In the genomic region with DNA sequence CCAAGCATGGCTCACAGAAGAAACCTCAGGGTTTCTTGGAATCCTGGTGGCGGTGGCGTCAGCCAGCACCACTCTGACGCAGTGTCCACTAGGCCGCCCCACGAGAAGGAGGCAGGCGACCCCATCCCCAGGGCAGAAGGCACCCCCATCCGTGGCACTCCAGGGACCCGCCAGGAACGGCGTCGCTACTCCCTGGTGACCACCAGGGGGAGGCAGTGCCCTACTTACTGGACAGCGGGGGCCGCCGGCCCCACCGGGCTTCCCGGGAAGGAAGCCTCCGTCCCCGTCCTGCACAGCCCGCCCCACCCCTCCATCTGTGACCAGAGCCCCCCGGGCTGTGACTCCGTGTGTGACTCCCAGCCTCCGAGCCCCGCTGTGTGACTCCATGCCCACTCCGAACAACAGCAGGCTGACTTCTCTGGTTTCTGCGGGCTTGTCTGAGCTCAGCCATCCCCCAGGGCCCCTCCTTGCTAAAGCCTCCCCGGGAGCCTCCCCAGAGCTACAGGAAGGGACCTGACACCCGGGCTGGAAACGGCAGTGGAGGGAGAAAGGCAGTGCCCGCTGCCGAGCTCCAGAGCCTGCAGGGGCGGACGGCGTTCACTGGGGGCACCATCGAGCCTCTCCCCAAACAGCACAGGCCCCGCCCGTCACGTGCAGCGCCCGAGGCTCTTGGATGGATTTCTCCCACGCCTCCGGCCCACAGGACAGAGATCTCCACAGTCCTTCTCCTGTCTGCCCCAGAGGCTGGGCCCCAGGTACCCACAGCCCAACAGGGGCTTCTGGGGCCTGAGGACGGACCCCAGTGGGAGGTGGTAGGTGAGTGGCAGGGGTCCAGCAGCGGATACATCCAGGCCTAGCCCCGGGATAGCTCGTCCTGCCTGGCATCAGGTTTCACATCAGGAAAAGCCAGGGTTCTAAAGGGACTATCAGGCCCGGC, we compare ENCODE assay signal across 8 cellular contexts. TPM values are rescaled to one million over a fixed set of nuclear protein-coding genes. Genes with fewer than 3 reads are reported as not detected.
DNase-seq lines count a peak whose midpoint lies in the region; ATAC-seq and TF ChIP-seq lines count a peak whose summit lies in the region.

No MANE protein-coding gene starts in this region.

- H4K20me1 ChIP-seq in Karpas-422 (ENCODE audit: insufficient read depth, low read depth, low read length): no peaks in the 10 kb centered on the region

- peak overlapping the region; percentile 100 for H2AFZ ChIP-seq in Karpas-422 (ENCODE audit: low read length)

- H3K4me3 ChIP-seq in AG09309 (ENCODE audit: control insufficient read depth, low read depth, low read length) (peak overlapping the region; percentile 58), Karpas-422 (ENCODE audit: low read length) (peak overlapping the region; percentile 87), Peyer's patch (peak overlapping the region; percentile 53 to 86 (median 68)), esophagus squamous epithelium (peak overlapping the region; percentile 44 to 82 (median 60)), muscle layer of duodenum (ENCODE audit: low read depth in 1 of 2, low read length in 2 of 2) (peak overlapping the region; percentile 57 to 69)

- TF ChIP-seq CTCF in AG09309 (IDR thresholded peaks at IDR 0.05; ENCODE audit: control insufficient read depth, insufficient read depth, low read depth, low read length, missing control alignments): peak; percentile 93
- peak; percentile 65 to 88 (median 86) for TF ChIP-seq CTCF in Peyer's patch (IDR thresholded peaks at IDR 0.05)
- peak; percentile 79 to 90 (median 86) for TF ChIP-seq CTCF in esophagus squamous epithelium (IDR thresholded peaks at IDR 0.05)

- H3K36me3 ChIP-seq in Karpas-422 (ENCODE audit: insufficient read depth, low read length): no peaks in the 10 kb centered on the region
- no peaks in the 10 kb centered on the region for H3K36me3 ChIP-seq in Peyer's patch
- H3K36me3 ChIP-seq in esophagus squamous epithelium: no peaks in the 10 kb centered on the region
- H3K36me3 ChIP-seq in muscle layer of duodenum (ENCODE audit: control insufficient read depth in 1 of 2, insufficient read depth in 2 of 2, low read length in 2 of 2): no peaks in the 10 kb centered on the region

- H3K27ac Mint-ChIP-seq in activated T-cell treated with anti-CD3 and anti-CD28 coated beads, Interleukin-2, amount 50 U/mL, for 72 hours: peak overlapping the region; percentile 65

- no peaks in the 10 kb centered on the region for H3K36me3 Mint-ChIP-seq in activated T-cell treated with anti-CD3 and anti-CD28 coated beads, Interleukin-2, amount 50 U/mL, for 72 hours (ENCODE audit: insufficient read depth in 2 of 2)

- H3K27me3 ChIP-seq in Karpas-422 (ENCODE audit: low read length) (no peaks in the 10 kb centered on the region), Peyer's patch (no peaks in the 10 kb centered on the region), esophagus squamous epithelium (no peaks in the 10 kb centered on the region), muscle layer of duodenum (ENCODE audit: low read depth, low read length) (no peaks in the 10 kb centered on the region)

- H3K79me2 ChIP-seq in Karpas-422 (ENCODE audit: low read length): no peaks in the 10 kb centered on the region

- DNase-seq in AG09309 (ENCODE audit: low read depth): peak; percentile 77
- peak; percentile 88 for DNase-seq in Karpas-422
- peak; percentile 68 to 90 (median 89) for DNase-seq in Peyer's patch
- peak; percentile 78 to 82 for DNase-seq in activated T-cell treated with anti-CD3 and anti-CD28 coated beads, Interleukin-2, amount 50 U/mL, for 72 hours
- peak; percentile 33 for DNase-seq in esophagus squamous epithelium (lab: John Stamatoyannopoulos, UW)
- DNase-seq in stimulated activated CD8-positive, alpha-beta memory T cell treated with anti-CD3 and anti-CD28 coated beads, Interleukin-4, amount 100 ng/mL, for 4 hours (ENCODE audit: low read depth in 2 of 2, low spot score in 1 of 2): peak; percentile 34 to 42

- H3K4me1 Mint-ChIP-seq in activated T-cell treated with anti-CD3 and anti-CD28 coated beads, Interleukin-2, amount 50 U/mL, for 72 hours (ENCODE audit: low read depth): peaks cover 14% of the 10 kb centered on the region

- H3K9ac ChIP-seq in Karpas-422 (ENCODE audit: low read length): peak overlapping the region; percentile 90

- H3K4me3 Mint-ChIP-seq in activated T-cell treated with anti-CD3 and anti-CD28 coated beads, Interleukin-2, amount 50 U/mL, for 72 hours: peak overlapping the region; percentile 95

- H3K4me1 ChIP-seq in Karpas-422 (ENCODE audit: low read length): peaks cover 9% of the 10 kb centered on the region
- peaks cover 0 to 9% (median 1%) of the 10 kb centered on the region in 4 donors for H3K4me1 ChIP-seq in Peyer's patch
- peaks cover 4 to 18% (median 12%) of the 10 kb centered on the region in 3 donors for H3K4me1 ChIP-seq in esophagus squamous epithelium
- peaks cover 0 to 12% of the 10 kb centered on the region in 2 donors for H3K4me1 ChIP-seq in muscle layer of duodenum (ENCODE audit: control insufficient read depth in 1 of 2, insufficient read depth in 2 of 2, low read length in 2 of 2)

- peak; percentile 77 for ATAC-seq in GM19351 (IDR thresholded peaks at IDR 0.05; ENCODE audit: unreplicated experiment)
- peak; percentile 93 for ATAC-seq in activated T-cell treated with anti-CD3 and anti-CD28 coated beads, Interleukin-2, amount 50 U/mL, for 72 hours (replicated peaks in 1 of 2)

- WGBS in esophagus squamous epithelium, 2 donors: 0 to 11% methylated on average over 4 to 15 of the region's 46 CpGs

- TF ChIP-seq POLR2A in Peyer's patch (IDR thresholded peaks at IDR 0.05): peak in 1 of 2 donors; percentile 8
- no peak for TF ChIP-seq POLR2A in esophagus squamous epithelium (IDR thresholded peaks at IDR 0.05)

- H3K27ac ChIP-seq in Karpas-422 (ENCODE audit: low read length) (no peak overlapping the region), Peyer's patch (peak overlapping the region; percentile 40 to 78 (median 75)), esophagus squamous epithelium (peak overlapping the region; percentile 67 to 90 (median 82)), muscle layer of duodenum (ENCODE audit: low read length) (peak overlapping the region; percentile 69)

- intact Hi-C loops in esophagus squamous epithelium (cut with DNase I): loop anchor here (5.0 kb wide), 1 partner anchor 496 kb away; no protein-coding TSS in a partner anchor

- no peaks in the 10 kb centered on the region for H3K9me3 Mint-ChIP-seq in activated T-cell treated with anti-CD3 and anti-CD28 coated beads, Interleukin-2, amount 50 U/mL, for 72 hours

- H3K9me2 ChIP-seq in Karpas-422 (replicated peaks; ENCODE audit: insufficient read depth, low read length): no peaks in the 10 kb centered on the region

- H3K27me3 Mint-ChIP-seq in activated T-cell treated with anti-CD3 and anti-CD28 coated beads, Interleukin-2, amount 50 U/mL, for 72 hours (ENCODE audit: low read depth): peaks cover 9% of the 10 kb centered on the region

- peak overlapping the region; percentile 99 for H3K4me2 ChIP-seq in Karpas-422 (ENCODE audit: low read depth, low read length, poor library complexity, severe bottlenecking)

- no peaks in the 10 kb centered on the region for H3K9me3 ChIP-seq in Karpas-422 (ENCODE audit: low read length)
- H3K9me3 ChIP-seq in Peyer's patch: no peaks in the 10 kb centered on the region
- H3K9me3 ChIP-seq in esophagus squamous epithelium: no peaks in the 10 kb centered on the region
- peaks cover 0 to 3% of the 10 kb centered on the region in 2 donors for H3K9me3 ChIP-seq in muscle layer of duodenum (ENCODE audit: control insufficient read depth in 1 of 2, low read length in 2 of 2)

RNA-seq across cellular contexts. Expression of a gene that starts 21.1 kb away (rescaled TPM):
- total RNA-seq in Karpas-422 (2014; rRNA removed; shearing (Covaris generic); ENCODE audit: low replicate concordance): not detected in 2 replicates
- total RNA-seq in Peyer's patch: 10 to 100 TPM in 1 of 4 donors, 1 to 10 TPM in 2, under 1 TPM in 1; 0.80 to 10.3 (median 2.2) TPM
- not detected for total RNA-seq in activated T-cell treated with anti-CD3 and anti-CD28 coated beads, Interleukin-2, amount 50 U/mL, for 72 hours
- total RNA-seq in esophagus squamous epithelium: 1 to 10 TPM in 1 of 4 donors, under 1 TPM in 2, not detected in 1; 0.57 to 1.9 (median 0.85) TPM

RNA-seq across cellular contexts. Expression of a gene that starts 35.5 kb away (rescaled TPM):
- 141 and 161 TPM in 2 replicates for total RNA-seq in Karpas-422 (2014; rRNA removed; shearing (Covaris generic); ENCODE audit: low replicate concordance)
- total RNA-seq in Peyer's patch (100 to 1,000 TPM in 3 of 4 donors, 10 to 100 TPM in 1; 44.6 to 145 (median 126) TPM), esophagus squamous epithelium (100 to 1,000 TPM; 106 to 183 (median 127) TPM)
- 100 to 1,000 TPM; 159 to 175 TPM for total RNA-seq in activated T-cell treated with anti-CD3 and anti-CD28 coated beads, Interleukin-2, amount 50 U/mL, for 72 hours

RNA-seq across cellular contexts. Expression of a gene that starts 35.8 kb away (rescaled TPM):
- total RNA-seq in Karpas-422 (2014; rRNA removed; shearing (Covaris generic); ENCODE audit: low replicate concordance): 0.07 TPM in 1 of 2 replicates, not detected in the other
- total RNA-seq in Peyer's patch (not detected), esophagus squamous epithelium (1 to 10 TPM in 1 of 4 donors, under 1 TPM in 2, not detected in 1; 0.57 to 1.1 (median 0.79) TPM)
- under 1 TPM; 0.09 to 0.34 TPM for total RNA-seq in activated T-cell treated with anti-CD3 and anti-CD28 coated beads, Interleukin-2, amount 50 U/mL, for 72 hours

Comparison
In these comparisons a context has a peak if more than half of its experiments do, and no peak if none do; other contexts are left out.
1. DNase-seq: peak in every context shown above with its lines; median percentile 89 in Peyer's patch; 88 in Karpas-422; 80 in activated T-cell treated with anti-CD3 and anti-CD28 coated beads, Interleukin-2, amount 50 U/mL, for 72 hours; 77 in AG09309; 38 in stimulated activated CD8-positive, alpha-beta memory T cell treated with anti-CD3 and anti-CD28 coated beads, Interleukin-4, amount 100 ng/mL, for 4 hours; 33 in esophagus squamous epithelium.